23 cellular contexts compared by ENCODE assay signal in the genomic region with DNA sequence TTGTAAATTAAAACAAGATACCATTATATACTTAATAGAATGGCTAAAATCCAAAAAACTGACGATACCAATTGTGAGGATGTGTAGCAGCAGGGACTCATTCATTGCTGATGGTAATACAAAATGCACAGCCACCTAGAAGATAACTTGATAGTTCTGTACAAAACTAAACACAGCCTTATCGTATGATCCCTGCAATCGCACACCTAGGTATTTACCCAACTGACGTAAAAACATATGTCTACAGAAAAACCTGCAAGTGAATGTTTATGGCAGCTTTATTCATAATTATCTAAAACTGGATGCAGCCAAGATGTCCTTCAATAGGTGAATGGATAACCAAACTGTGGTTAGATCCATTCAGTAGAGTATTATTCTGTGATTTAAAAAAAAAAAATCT.
"Had no signal": no experiment of that assay in that cellular context is flagged by ENCODE, and none has a peak within 500 bp of the region (broad histone marks: within the 10 kb centered on the region; RNA-seq: fewer than 3 reads in every experiment).

No MANE protein-coding gene starts in this region.

- H3K27me3 ChIP-seq: esophagus squamous epithelium, heart right ventricle, testis had no signal

- H3K27ac ChIP-seq: coronary artery, esophagus squamous epithelium, lower lobe of right lung, skin epidermis, testis, WERI-Rb-1 had no signal

- H3K9me3 ChIP-seq: testis had no signal

- ATAC-seq: activated CD8-positive, alpha-beta memory T cell treated with anti-CD3 and anti-CD28 coated beads, Interleukin-2, amount 10 ng/mL, durations not matched to agents 7 days and 5 days; activated CD8-positive, alpha-beta T cell treated with anti-CD3 and anti-CD28 coated beads for 36 hours; heart right ventricle; lower lobe of right lung; stimulated activated naive CD8-positive, alpha-beta T cell treated with anti-CD3 and anti-CD28 coated beads, Interleukin-15, amount 100 ng/mL, for 72 hours had no signal

- H3K36me3 ChIP-seq: esophagus squamous epithelium, heart right ventricle, lower lobe of right lung, WERI-Rb-1 had no signal

- H3K4me3 ChIP-seq: coronary artery, esophagus squamous epithelium, heart right ventricle, lower lobe of right lung, skin epidermis, testis had no signal

- FAIRE-seq: keratinocyte had no signal

- DNase-seq: activated CD4-positive, alpha-beta T cell treated with anti-CD3 and anti-CD28 coated beads, Interleukin-2, amount 10 ng/mL, durations not matched to agents 7 days and 5 days; activated CD4-positive, CD25-positive, alpha-beta regulatory T cell treated with anti-CD3 and anti-CD28 coated beads, Interleukin-2, amount 50 U/mL, for 72 hours; activated CD8-positive, alpha-beta memory T cell treated with anti-CD3 and anti-CD28 coated beads, Interleukin-2, amount 10 ng/mL, durations not matched to agents 7 days and 5 days; activated CD8-positive, alpha-beta T cell treated with anti-CD3 and anti-CD28 coated beads for 36 hours; activated effector memory CD4-positive, alpha-beta T cell treated with anti-CD3 and anti-CD28 coated beads, Interleukin-2, amount 50 U/mL, for 16 hours; activated naive CD4-positive, alpha-beta T cell treated with anti-CD3 and anti-CD28 coated beads, Interleukin-2, amount 10 ng/mL, durations not matched to agents 7 days and 5 days; activated T-cell treated with anti-CD3 and anti-CD28 coated beads for 4 hours; amygdala; cerebellar nuclear complex; esophagus squamous epithelium; heart right ventricle; lower lobe of right lung; mesendoderm; naive B cell; occipital lobe; posterior cingulate gyrus; stimulated activated CD4-positive, alpha-beta T cell treated with anti-CD3 and anti-CD28 coated beads, Interleukin-1b, Interleukin-23, amount 100 ng/mL, for 48 hours; stimulated activated naive CD8-positive, alpha-beta T cell treated with anti-CD3 and anti-CD28 coated beads, Interleukin-15, amount 100 ng/mL, for 72 hours; testis; WERI-Rb-1 had no signal
